26 cellular contexts compared by ENCODE assay signal in the genomic region with DNA sequence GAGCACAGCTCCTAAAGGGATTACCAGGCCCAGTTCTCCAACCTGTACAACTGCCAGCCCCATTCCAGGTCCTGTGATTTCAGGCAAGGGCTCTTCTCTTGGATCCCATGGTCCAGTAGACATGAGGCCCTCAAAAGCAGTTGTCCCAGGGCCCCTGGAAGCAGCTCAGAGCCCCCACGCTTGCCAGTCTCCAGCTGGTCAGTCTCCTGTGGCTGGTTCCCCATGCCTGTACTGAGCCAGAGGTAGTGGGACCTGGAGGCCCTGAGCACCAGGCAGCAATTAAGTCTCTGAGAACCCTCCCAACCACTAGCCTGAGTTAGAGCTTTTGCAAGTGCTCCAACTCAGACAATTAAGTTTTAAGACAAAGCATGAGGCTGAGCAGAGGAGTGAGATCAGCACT. TPM values are rescaled to one million over a fixed set of nuclear protein-coding genes. Genes with fewer than 3 reads are reported as not detected.
DNase-seq lines count a peak whose midpoint lies in the region; ATAC-seq, FAIRE-seq and TF ChIP-seq lines count a peak whose summit lies in the region.
"Had no signal": no experiment of that assay in that cellular context is flagged by ENCODE, and none has a peak within 500 bp of the region (broad histone marks: within the 10 kb centered on the region; RNA-seq: fewer than 3 reads in every experiment).

No MANE protein-coding gene starts in this region.

- H3K23ac ChIP-seq in H9 (ENCODE audit: insufficient read length, low read depth, low read length) (no peak overlapping the region), trophoblast cell (ENCODE audit: low read length) (no peak overlapping the region)

- H4K8ac ChIP-seq in H9 (replicated peaks; ENCODE audit: insufficient read length, low read depth, low read length), result no peak overlapping the region
- H4K8ac ChIP-seq in trophoblast cell (ENCODE audit: low read depth, low read length), result no peak overlapping the region

- H3K79me1 ChIP-seq in H9 (ENCODE audit: insufficient read depth, low read depth, low read length, poor library complexity, severe bottlenecking) (peaks cover 6% of the 10 kb centered on the region), trophoblast cell (ENCODE audit: low read length) (no peaks in the 10 kb centered on the region)

- no peak for DNase-seq in H9
- DNase-seq in RWPE1 (ENCODE audit: low spot score), result no peak
- no peak for DNase-seq in K562 (ENCODE audit: extremely low read depth in 1 of 4, low spot score in 3 of 4)
- DNase-seq in trophoblast cell, result no peak
- no peak for DNase-seq in neural progenitor cell (ENCODE audit: low spot score)
- DNase-seq in Calu3, result no peak
- DNase-seq: 8988T; ACHN; BE2C; C1 segment of cervical spinal cord; CD4-positive, alpha-beta memory T cell; CD4-positive, CD25-positive, alpha-beta regulatory T cell; CD8-positive, alpha-beta memory T cell; COR-L47; DMS79 treated with DMSO at 0.1 percent for 48 hours; GF-D8 had no signal

- WGBS in H9 (ENCODE audit: extremely low coverage, insufficient read length, low lambda C conversion rate), result no CpG with 5 or more reads among the region's 1 CpG
- 100% methylated on average over 1 of the region's 1 CpG for WGBS in K562 (ENCODE audit: insufficient coverage, low coverage, missing lambda C conversion rate)
- WGBS in trophoblast cell (ENCODE audit: extremely low coverage, insufficient coverage, insufficient read length), result no CpG with 5 or more reads among the region's 1 CpG

- H2AFZ ChIP-seq in H9 (ENCODE audit: low read length), result no peak overlapping the region
- no peak overlapping the region for H2AFZ ChIP-seq in K562 (ENCODE audit: low read depth, low read length)
- no peak overlapping the region for H2AFZ ChIP-seq in trophoblast cell (ENCODE audit: insufficient read depth, low read length, poor library complexity)
- no peak overlapping the region for H2AFZ ChIP-seq in neural progenitor cell (replicated peaks)

- H4K20me1 ChIP-seq in H9 (ENCODE audit: control insufficient read depth, insufficient read depth, insufficient read length) (no peaks in the 10 kb centered on the region), K562 (replicated peaks; ENCODE audit: control insufficient read depth, insufficient read depth, low read length) (no peaks in the 10 kb centered on the region), neural progenitor cell (ENCODE audit: low read depth) (no peaks in the 10 kb centered on the region)
- H4K20me1 ChIP-seq: BLaER1 had no signal

- no peak overlapping the region for H3K4me3 ChIP-seq in K562
- H3K4me3 ChIP-seq in trophoblast cell (ENCODE audit: low read depth, low read length), result no peak overlapping the region
- no peak overlapping the region for H3K4me3 ChIP-seq in neural progenitor cell
- H3K4me3 ChIP-seq: BLaER1, GM12878 had no signal

- H3K9me3 ChIP-seq in H9 (ENCODE audit: control insufficient read depth, low read depth, low read length) (peaks cover 12% of the 10 kb centered on the region), K562 (replicated peaks; ENCODE audit: control insufficient read depth, insufficient read depth, low read depth, low read length) (peaks cover 16% of the 10 kb centered on the region), trophoblast cell (ENCODE audit: insufficient read depth, low read depth, low read length) (peaks cover 2% of the 10 kb centered on the region), neural progenitor cell (ENCODE audit: low read depth) (no peaks in the 10 kb centered on the region)
- H3K9me3 ChIP-seq: BE2C had no signal

- H3K18ac ChIP-seq in H9 (ENCODE audit: insufficient read length, low read depth, low read length) (no peak overlapping the region), trophoblast cell (ENCODE audit: low read length) (no peak overlapping the region)

- POLR2A ChIA-PET in RWPE1 (lab: Yijun Ruan, JAX; ENCODE audit: low non-redundant PET), result no interaction called here
- POLR2A ChIA-PET in K562 (lab: Yijun Ruan, JAX), result interaction anchor here (1.0 to 2.0 kb wide), 3 partner anchors 8 to 21 kb away, joined by 3 to 11 read pairs (median 5); no protein-coding TSS in a partner anchor

- no peak for TF ChIP-seq EP300 in K562 (IDR thresholded peaks at IDR 0.05; ENCODE audit: low read length)

- no peak overlapping the region for H3T11ph ChIP-seq in H9 (ENCODE audit: low read length)

- H2BK120ac ChIP-seq in H9 (ENCODE audit: low read depth, low read length, poor library complexity, severe bottlenecking) (no peak overlapping the region), trophoblast cell (ENCODE audit: insufficient read depth, low read length, poor library complexity) (no peak overlapping the region)

- H4K91ac ChIP-seq in H9 (ENCODE audit: insufficient read length, low read depth, low read length) (no peak overlapping the region), trophoblast cell (ENCODE audit: low read depth, low read length) (no peak overlapping the region)

- H2AK5ac ChIP-seq in H9 (ENCODE audit: insufficient read length, low read length), result no peak overlapping the region
- H2AK5ac ChIP-seq in trophoblast cell (ENCODE audit: low read length), result no peak overlapping the region

- H3K9me3 Mint-ChIP-seq in H9, result peaks cover 20 to 31% of the 10 kb centered on the region in 2 experiments
- H3K9me3 Mint-ChIP-seq in neural progenitor cell, result peaks cover 45% of the 10 kb centered on the region
- H3K9me3 Mint-ChIP-seq in Calu3 (ENCODE audit: low read depth, unreplicated experiment), result peaks cover 9% of the 10 kb centered on the region

- H3K9me1 ChIP-seq in K562 (ENCODE audit: control insufficient read depth, insufficient read depth, low read length), result no peaks in the 10 kb centered on the region

- H3K4me1 ChIP-seq in H9 (ENCODE audit: insufficient read depth, low read length) (no peaks in the 10 kb centered on the region), K562 (replicated peaks in 1 of 2; ENCODE audit: control insufficient read depth in 2 of 2, insufficient read depth in 2 of 2, low read length in 2 of 2) (no peaks in the 10 kb centered on the region), trophoblast cell (ENCODE audit: control insufficient read depth in 1 of 2, insufficient read depth in 2 of 2, low read length in 2 of 2) (no peaks in the 10 kb centered on the region), neural progenitor cell (no peaks in the 10 kb centered on the region)
- H3K4me1 ChIP-seq: BE2C, BLaER1 had no signal

- no peak for FAIRE-seq in K562 (lab: Jason Lieb, UNC)
- FAIRE-seq: A204.1, D721Med, G401.6, GM12878, GM12892, GM18507, GM19239 had no signal

- no peaks in the 10 kb centered on the region for H3F3A ChIP-seq in neural progenitor cell (ENCODE audit: low read depth)

- peak; percentile 34 for ATAC-seq in K562
- no peak for ATAC-seq in HG02610 (IDR thresholded peaks at IDR 0.05; ENCODE audit: unreplicated experiment)
- ATAC-seq: GM12878 had no signal

- intact Hi-C loops in K562 (cut with micrococcal nuclease), result no loop called here
- intact Hi-C loops in Calu3 (cut with micrococcal nuclease; ENCODE audit: unreplicated experiment), result no loop called here

- TF ChIP-seq RAD21 in K562 (CRISPR knock-in tag; conservative IDR thresholded peaks at IDR 0.05 in 1 of 2, IDR thresholded peaks at IDR 0.05 in 1 of 2), result no peak

- H3K36me3 ChIP-seq in K562 (ENCODE audit: control insufficient read depth, insufficient read depth, low read length), result peaks cover 22% of the 10 kb centered on the region; the same call in 2 of the 3 replicates
- peaks cover 0 to 2% of the 10 kb centered on the region in 2 experiments for H3K36me3 ChIP-seq in trophoblast cell (ENCODE audit: control insufficient read depth in 1 of 2, insufficient read depth in 2 of 2, low read length in 2 of 2)
- H3K36me3 ChIP-seq in neural progenitor cell, result no peaks in the 10 kb centered on the region
- H3K36me3 ChIP-seq: BE2C had no signal

- H3K4me2 ChIP-seq in H9 (ENCODE audit: insufficient read depth, insufficient read length, low read length) (no peak overlapping the region), K562 (ENCODE audit: insufficient read depth, low read length) (no peak overlapping the region), trophoblast cell (ENCODE audit: low read length) (no peak overlapping the region), neural progenitor cell (no peak overlapping the region)
- H3K4me2 ChIP-seq: BLaER1 had no signal

- no peak for TF ChIP-seq POLR2A in K562 (conservative IDR thresholded peaks at IDR 0.05)

- no peak overlapping the region for H4K12ac ChIP-seq in trophoblast cell (ENCODE audit: low read depth, low read length)

- no peaks in the 10 kb centered on the region for H3K23me2 ChIP-seq in H9 (ENCODE audit: insufficient read length, low read depth, low read length, poor library complexity, severe bottlenecking)

- no peak overlapping the region for H4K5ac ChIP-seq in H9 (ENCODE audit: insufficient read length, low read depth, low read length)

- H3K27me3 ChIP-seq in H9 (ENCODE audit: insufficient read depth, low read length), result no peaks in the 10 kb centered on the region
- no peaks in the 10 kb centered on the region for H3K27me3 ChIP-seq in K562 (ENCODE audit: control insufficient read depth in 2 of 2, insufficient read depth in 2 of 2, low read length in 2 of 2)
- no peaks in the 10 kb centered on the region for H3K27me3 ChIP-seq in trophoblast cell (ENCODE audit: insufficient read depth, low read length)
- H3K27me3 ChIP-seq in neural progenitor cell, result no peaks in the 10 kb centered on the region
- H3K27me3 ChIP-seq: BE2C, BLaER1 had no signal

- H3K27me3 Mint-ChIP-seq in H9 (ENCODE audit: low read depth), result no peaks in the 10 kb centered on the region
- H3K27me3 Mint-ChIP-seq in neural progenitor cell (ENCODE audit: insufficient read depth, low read depth), result no peaks in the 10 kb centered on the region
- H3K27me3 Mint-ChIP-seq in Calu3 (ENCODE audit: unreplicated experiment), result no peaks in the 10 kb centered on the region
- H3K27me3 Mint-ChIP-seq: CD4-positive, CD25-positive, alpha-beta regulatory T cell had no signal

- H3K56ac ChIP-seq in H9 (ENCODE audit: insufficient read length, low read depth, low read length), result no peak overlapping the region

- H2BK20ac ChIP-seq in H9 (ENCODE audit: low read depth, low read length, poor library complexity, severe bottlenecking), result no peak overlapping the region

- CTCF ChIA-PET in RWPE1 (lab: Yijun Ruan, JAX) (interaction anchor here (0.7 to 1.1 kb wide), 2 partner anchors 20 to 174 kb away, joined by 3 to 6 read pairs; no protein-coding TSS in a partner anchor), K562 (lab: Yijun Ruan, JAX; ENCODE audit: low intra/inter-chr PET ratio) (no interaction called here), Calu3 (lab: Charles Lee) (interaction anchor here (0.9 kb wide), 1 partner anchor 23 kb away, joined by 4 read pairs; no protein-coding TSS in a partner anchor)

- H2BK12ac ChIP-seq in H9 (ENCODE audit: insufficient read length, low read depth, low read length), result no peak overlapping the region
- no peak overlapping the region for H2BK12ac ChIP-seq in trophoblast cell (ENCODE audit: low read length)

- TF ChIP-seq CTCF in H9 (conservative IDR thresholded peaks at IDR 0.05) (no peak), RWPE1 (conservative IDR thresholded peaks at IDR 0.05; ENCODE audit: low read depth) (no peak), K562 (IDR thresholded peaks at IDR 0.05 in 2 of 3, conservative IDR thresholded peaks at IDR 0.05 in 1 of 3; ENCODE audit: insufficient read depth in 2 of 3, low read depth in 1 of 3, low read length in 3 of 3) (no peak), neural progenitor cell (IDR thresholded peaks at IDR 0.05) (no peak), Calu3 (IDR thresholded peaks at IDR 0.05; ENCODE audit: unreplicated experiment) (no peak)

- H3K4me1 Mint-ChIP-seq in H9 (peaks cover 0 to 2% of the 10 kb centered on the region in 2 experiments; a peak in 1 of 4 replicates), neural progenitor cell (no peaks in the 10 kb centered on the region), Calu3 (ENCODE audit: low read depth, unreplicated experiment) (no peaks in the 10 kb centered on the region)
- H3K4me1 Mint-ChIP-seq: CD14-positive monocyte; CD4-positive, alpha-beta memory T cell; CD4-positive, CD25-positive, alpha-beta regulatory T cell; CD8-positive, alpha-beta memory T cell had no signal

- in situ Hi-C loops in K562 (cut with MboI), result no loop called here

- H3K36me3 Mint-ChIP-seq in H9 (ENCODE audit: insufficient read depth in 1 of 3, low read depth in 3 of 3) (peaks cover 27 to 37% (median 33%) of the 10 kb centered on the region in 3 experiments), neural progenitor cell (peaks cover 33% of the 10 kb centered on the region), Calu3 (ENCODE audit: insufficient read depth, unreplicated experiment) (peaks cover 9% of the 10 kb centered on the region)
- H3K36me3 Mint-ChIP-seq: CD14-positive monocyte; CD4-positive, alpha-beta memory T cell; CD8-positive, alpha-beta memory T cell had no signal

- no TSS peak for BruUV-seq in K562 (replicated peaks; lab: Mats Ljungman, UMichigan)
- BruUV-seq in Calu3 (replicated peaks; lab: Mats Ljungman, UMichigan), result no TSS peak

- H3K4me3 Mint-ChIP-seq in H9, result no peak overlapping the region; a peak in 1 of 5 replicates
- no peak overlapping the region for H3K4me3 Mint-ChIP-seq in neural progenitor cell
- no peak overlapping the region for H3K4me3 Mint-ChIP-seq in Calu3 (ENCODE audit: low read depth, unreplicated experiment)
- H3K4me3 Mint-ChIP-seq: CD14-positive monocyte; CD4-positive, alpha-beta memory T cell; CD4-positive, CD25-positive, alpha-beta regulatory T cell; CD8-positive, alpha-beta memory T cell had no signal

- H3K14ac ChIP-seq in H9 (ENCODE audit: insufficient read depth, low read length) (0 out of 2 replicates have a peak overlapping the region, but pooled peaks have one; percentile 20), trophoblast cell (ENCODE audit: low read length) (no peak overlapping the region)

- H3K4ac ChIP-seq in H9 (ENCODE audit: low read depth, low read length), result no peak overlapping the region
- peak overlapping the region; percentile 10 for H3K4ac ChIP-seq in trophoblast cell (ENCODE audit: low read depth, low read length)

- H2BK15ac ChIP-seq in H9 (ENCODE audit: low read depth, low read length), result no peak overlapping the region

- H3K27ac ChIP-seq in H9 (ENCODE audit: insufficient read length, low read depth, low read length) (no peak overlapping the region), RWPE1 (peak overlapping the region; percentile 16; the same call in 1 of the 2 replicates), K562 (ENCODE audit: extremely low read depth, low read depth, low read length) (no peak overlapping the region), trophoblast cell (ENCODE audit: low read depth, low read length) (no peak overlapping the region), neural progenitor cell (no peak overlapping the region)
- H3K27ac ChIP-seq: BLaER1 had no signal

- no peak overlapping the region for H3K27ac Mint-ChIP-seq in H9
- no peak overlapping the region for H3K27ac Mint-ChIP-seq in neural progenitor cell
- no peak overlapping the region for H3K27ac Mint-ChIP-seq in Calu3 (ENCODE audit: unreplicated experiment)
- H3K27ac Mint-ChIP-seq: CD14-positive monocyte; CD4-positive, alpha-beta memory T cell; CD4-positive, CD25-positive, alpha-beta regulatory T cell; CD8-positive, alpha-beta memory T cell had no signal

- H3K79me2 ChIP-seq in H9 (ENCODE audit: insufficient read depth, low read length) (peaks cover 8% of the 10 kb centered on the region; the same call in 1 of the 2 replicates), K562 (ENCODE audit: control insufficient read depth, insufficient read depth, low read length) (peaks cover 92% of the 10 kb centered on the region), trophoblast cell (ENCODE audit: control insufficient read depth, insufficient read depth, low read length, poor library complexity) (no peaks in the 10 kb centered on the region), neural progenitor cell (ENCODE audit: low read depth) (peaks cover 75% of the 10 kb centered on the region)

- H3K9ac ChIP-seq in H9 (ENCODE audit: extremely low read depth, insufficient read length, low read length) (no peak overlapping the region), K562 (ENCODE audit: insufficient read depth in 1 of 2, low read depth in 2 of 2, low read length in 2 of 2) (no peak overlapping the region), trophoblast cell (ENCODE audit: low read length) (no peak overlapping the region), neural progenitor cell (no peak overlapping the region)
- H3K9ac ChIP-seq: BLaER1 had no signal

- H2BK5ac ChIP-seq in H9 (ENCODE audit: insufficient read length, low read length) (no peak overlapping the region), trophoblast cell (ENCODE audit: low read depth, low read length, poor library complexity) (no peak overlapping the region)

RNA-seq across cellular contexts. Expression of gene CDC42BPA, which starts 36.9 kb away (rescaled TPM):
- total RNA-seq in H9 (2021) (30.1 and 30.8 TPM in 2 replicates), K562 (2014; rRNA removed) (41.1 and 57.4 TPM in 2 replicates), K562 (2014; rRNA removed; fragmentation: Illumina TruSeq; extraction: Trizol) (69.8 and 76.9 TPM in 2 replicates), K562 (2015; rRNA removed; fragmentation: Illumina TruSeq; extraction: Trizol) (73.9 and 77.5 TPM in 2 replicates), K562 (2021) (49.8 and 54.9 TPM in 2 replicates), neural progenitor cell (ENCODE audit: low replicate concordance) (34.4 and 54.7 TPM in 2 replicates), Calu3 (2022) (48.6 and 49.5 TPM in 2 replicates)
- total RNA-seq in K562 (2011; cell fraction: chromatin; rRNA removed; ENCODE audit: low replicate concordance), result 57.9 and 301 TPM in 2 replicates
- total RNA-seq in K562 (2011; cell fraction: nucleolus; rRNA removed), result 30.5 and 47.2 TPM in 2 replicates
- total RNA-seq in K562 (2011; cell fraction: nucleoplasm; rRNA removed), result 88.9 and 189 TPM in 2 replicates
- polyA plus RNA-seq in K562 (2011; rRNA removed) (27.7 and 44.1 TPM in 2 replicates), K562 (2014; fragmentation: Illumina TruSeq; extraction: Trizol) (31.6 and 34.5 TPM in 2 replicates), K562 (2014; fragmentation: Nextera tagmentation; extraction: Ambion mirVana) (10 to 100 TPM in 1 of 2 experiments, 1 to 10 TPM in 1; 8.0 to 52.1 TPM), K562 (2014; rRNA removed) (27.0 and 27.4 TPM in 2 replicates)
- polyA plus RNA-seq in K562 (2011; cell fraction: cytosol; rRNA removed), result 16.9 and 17.7 TPM in 2 replicates
- 29.4 and 39.0 TPM in 2 replicates for polyA plus RNA-seq in K562 (2011; cell fraction: nucleus; rRNA removed)
- polyA plus RNA-seq in K562 (2012), result 25.7 and 29.0 TPM in 2 replicates
- 164 and 196 TPM in 2 replicates for polyA minus RNA-seq in K562 (2011; rRNA and poly(A)+ RNA removed)
- 34.5 and 62.7 TPM in 2 replicates for polyA minus RNA-seq in K562 (2011; cell fraction: cytosol; rRNA and poly(A)+ RNA removed)
- polyA minus RNA-seq in K562 (2011; cell fraction: nucleus; rRNA and poly(A)+ RNA removed), result 138 and 164 TPM in 2 replicates
- polyA plus RNA-seq in trophoblast cell (2013), result 7.8 and 8.2 TPM in 2 replicates
- polyA plus RNA-seq: CD4-positive, alpha-beta memory T cell had no signal
